In genomic region chr7:43693687-43694398, GRCh38 we compare ENCODE assay signal across 12 cellular contexts. TPM values are rescaled to one million over a fixed set of nuclear protein-coding genes. Genes with fewer than 3 reads are reported as not detected.
DNase-seq lines count a peak whose midpoint lies in the region; ATAC-seq, FAIRE-seq and TF ChIP-seq lines count a peak whose summit lies in the region.
"Had no signal": no experiment of that assay in that cellular context is flagged by ENCODE, and none has a peak within 500 bp of the region (broad histone marks: within the 10 kb centered on the region; RNA-seq: fewer than 3 reads in every experiment).

No MANE protein-coding gene starts in this region.

- BruUV-seq in HCT116 (replicated peaks; lab: Mats Ljungman, UMichigan): no TSS peak

- no peaks in the 10 kb centered on the region for H3K27me3 Mint-ChIP-seq in nephron progenitor cell (ENCODE audit: low read depth, poor library complexity)

- ATAC-seq in HCT116 (peak; percentile 87), HG03108 (IDR thresholded peaks at IDR 0.05; ENCODE audit: unreplicated experiment) (no peak), HG02973 (IDR thresholded peaks at IDR 0.05; ENCODE audit: unreplicated experiment) (no peak)

- CTCF ChIA-PET in HCT116 (lab: Charles Lee): interaction anchor here (1.5 kb wide), 1 partner anchor 111 kb away, joined by 11 read pairs; the partner anchor contains the start of gene STK17A

- no peaks in the 10 kb centered on the region for H3K27me3 ChIP-seq in HCT116 (ENCODE audit: insufficient read depth, low read length)
- H3K27me3 ChIP-seq in small intestine (ENCODE audit: control insufficient read depth in 2 of 2, insufficient read depth in 2 of 2, low read length in 2 of 2): no peaks in the 10 kb centered on the region
- H3K27me3 ChIP-seq: cardiac muscle cell, transverse colon had no signal

- 92 to 98% (median 94%) methylated on average over 4 of the region's 4 CpGs for WGBS in small intestine, 3 donors

- H2AFZ ChIP-seq in HCT116 (ENCODE audit: low read depth, low read length, poor library complexity, severe bottlenecking): no peak overlapping the region

- FAIRE-seq in small intestine (lab: Jason Lieb, UNC): no peak
- FAIRE-seq: GM19239 had no signal

- intact Hi-C loops in HCT116 (cut with micrococcal nuclease): no loop called here

- H3K36me3 ChIP-seq in HCT116 (ENCODE audit: control insufficient read depth in 1 of 2, insufficient read depth in 2 of 2, low read length in 2 of 2) (no peaks in the 10 kb centered on the region), small intestine (ENCODE audit: control insufficient read depth in 2 of 2, insufficient read depth in 2 of 2, low read length in 2 of 2) (no peaks in the 10 kb centered on the region)
- H3K36me3 ChIP-seq: cardiac muscle cell, transverse colon had no signal

- H3K4me1 ChIP-seq in HCT116 (ENCODE audit: control insufficient read depth in 1 of 2, insufficient read depth in 2 of 2, low read length in 2 of 2) (peaks cover 28 to 49% of the 10 kb centered on the region in 2 experiments), small intestine (ENCODE audit: control insufficient read depth in 2 of 2, insufficient read depth in 1 of 2, low read depth in 1 of 2, low read length in 1 of 2) (peaks cover 3% of the 10 kb centered on the region in 2 donors)

- H3K27ac ChIP-seq in HCT116 (ENCODE audit: low read depth, low read length): peak overlapping the region; percentile 47; the same call in 1 of the 2 replicates
- H3K27ac ChIP-seq in small intestine (ENCODE audit: low read depth in 1 of 2, low read length in 1 of 2): no peak overlapping the region
- H3K27ac ChIP-seq: cardiac muscle cell, transverse colon had no signal

- DNase-seq in HCT116 (ENCODE audit: low read depth, low spot score): peak; percentile 32
- peak; percentile 76 to 84 for DNase-seq in foreskin fibroblast
- DNase-seq in small intestine: peak; percentile 28
- DNase-seq in SKM-1 treated with dmso at 0.1 percent for 144 hours (lab: John Stamatoyannopoulos, UW; ENCODE audit: unreplicated experiment): no peak
- no peak for DNase-seq in nephron progenitor cell
- DNase-seq: NCI-H187, transverse colon had no signal

- 0 out of 2 replicates have a peak, but pooled peaks have one; percentile 4 for TF ChIP-seq RAD21 in HCT116 (IDR thresholded peaks at IDR 0.05; ENCODE audit: low read depth)

- peak overlapping the region; percentile 66 for H3K4me2 ChIP-seq in HCT116 (ENCODE audit: low read length)

- POLR2A ChIA-PET in HCT116 (lab: Charles Lee): interaction anchor here (1.2 to 1.4 kb wide), 2 partner anchors 36 to 111 kb away, joined by 4 to 15 read pairs; partner anchors contain the start of genes COA1 and STK17A

- peaks cover 5% of the 10 kb centered on the region; the same call in 1 of the 2 replicates for H4K20me1 ChIP-seq in HCT116 (ENCODE audit: insufficient read depth)

- H3K79me2 ChIP-seq in HCT116 (ENCODE audit: insufficient read depth, low read length): peaks cover 98% of the 10 kb centered on the region

- H3K27ac Mint-ChIP-seq in nephron progenitor cell: no peak overlapping the region

- H3K9me2 ChIP-seq in HCT116 (ENCODE audit: insufficient read depth): no peaks in the 10 kb centered on the region

- H3K4me3 Mint-ChIP-seq in nephron progenitor cell: no peak overlapping the region

- RAD21 ChIA-PET in HCT116 (lab: Charles Lee; ENCODE audit: low non-redundant PET in 1 of 2, low total read pairs in 2 of 2, uncharacterized antibody in 2 of 2, unreplicated experiment in 2 of 2): interaction anchor here (1.1 to 1.9 kb wide), 2 partner anchors 111 kb away, joined by 5 to 8 read pairs; partner anchors contain the start of gene STK17A (in 2 of the 2)

- no peak for TF ChIP-seq POLR2A in HCT116 (IDR thresholded peaks at IDR 0.05; ENCODE audit: borderline replicate concordance, extremely low read depth, insufficient read depth, insufficient read length)

- H3K36me3 Mint-ChIP-seq in nephron progenitor cell (ENCODE audit: low read depth): peaks cover 19% of the 10 kb centered on the region

- peak overlapping the region in 1 of 2 experiments; percentile 38; a peak in 2 of 4 replicates for H3K4me3 ChIP-seq in HCT116 (replicated peaks in 1 of 2; ENCODE audit: low read depth in 1 of 2, low read length in 2 of 2)
- H3K4me3 ChIP-seq in WI38 (ENCODE audit: low read depth, low read length): 0 out of 2 replicates have a peak overlapping the region, but pooled peaks have one; percentile 1
- H3K4me3 ChIP-seq in foreskin fibroblast (ENCODE audit: low read depth in 1 of 2, low read length in 2 of 2): no peak overlapping the region
- no peak overlapping the region for H3K4me3 ChIP-seq in small intestine (ENCODE audit: low read depth in 1 of 2, low read length in 2 of 2)
- H3K4me3 ChIP-seq: cardiac muscle cell, transverse colon had no signal

- H3K9me3 Mint-ChIP-seq in nephron progenitor cell: peaks cover 18% of the 10 kb centered on the region

- H3K4me1 Mint-ChIP-seq in nephron progenitor cell: no peaks in the 10 kb centered on the region

- TF ChIP-seq CTCF in HCT116 (IDR thresholded peaks at IDR 0.05 in 2 of 3, conservative IDR thresholded peaks at IDR 0.05 in 1 of 3; ENCODE audit: borderline replicate concordance in 1 of 3, insufficient read depth in 1 of 3, low read depth in 2 of 3, low read length in 2 of 3) (no peak), WI38 (IDR thresholded peaks at IDR 0.05; ENCODE audit: low read depth, low read length) (no peak), foreskin fibroblast (IDR thresholded peaks at IDR 0.05; ENCODE audit: low read depth, low read length) (no peak), nephron progenitor cell (IDR thresholded peaks at IDR 0.05) (no peak)

- H3K9me3 ChIP-seq in HCT116 (ENCODE audit: control insufficient read depth in 1 of 2, insufficient read depth in 1 of 2, low read depth in 1 of 2, low read length in 2 of 2): no peaks in the 10 kb centered on the region
- H3K9me3 ChIP-seq in small intestine (ENCODE audit: control insufficient read depth, low read depth): no peaks in the 10 kb centered on the region
- H3K9me3 ChIP-seq: transverse colon had no signal

- peak overlapping the region; percentile 16; the same call in 1 of the 2 replicates for H3K9ac ChIP-seq in HCT116 (ENCODE audit: low read length)

TF ChIP-seq in HCT116, 20 proteins besides CTCF, POLR2A, EP300 and RAD21 (continues in another document):
- TF ChIP-seq ZNF274 (IDR thresholded peaks at IDR 0.05; ENCODE audit: low read depth, low read length): no peak
- peak; percentile 58 for TF ChIP-seq TCF7L2 (IDR thresholded peaks at IDR 0.05; ENCODE audit: borderline replicate concordance, extremely low read depth, insufficient read depth, insufficient read length)
- peak; percentile 32; the same call in 1 of the 2 replicates for TF ChIP-seq SP1 (IDR thresholded peaks at IDR 0.05; ENCODE audit: low read depth)
- no peak for TF ChIP-seq CEBPB (IDR thresholded peaks at IDR 0.05; ENCODE audit: low read depth)
- TF ChIP-seq FOSL1 (IDR thresholded peaks at IDR 0.05; ENCODE audit: low read depth): peak; percentile 60
- no peak for TF ChIP-seq SIN3A (IDR thresholded peaks at IDR 0.05; ENCODE audit: low read depth)
- TF ChIP-seq SRF (IDR thresholded peaks at IDR 0.05; ENCODE audit: low read depth): no peak
- TF ChIP-seq MAX (IDR thresholded peaks at IDR 0.05): 0 out of 2 replicates have a peak, but pooled peaks have one; percentile 9
- TF ChIP-seq CBX3 (IDR thresholded peaks at IDR 0.05; ENCODE audit: low read depth): no peak
- no peak for TF ChIP-seq POLR2AphosphoS5 (IDR thresholded peaks at IDR 0.05; ENCODE audit: low read depth, low read length)
- no peak for TF ChIP-seq YY1 (IDR thresholded peaks at IDR 0.05; ENCODE audit: extremely low read depth, insufficient replicate concordance, low read depth, low read length)
- no peak for TF ChIP-seq ELF1 (IDR thresholded peaks at IDR 0.05; ENCODE audit: borderline replicate concordance, low read depth)
- TF ChIP-seq JUND (IDR thresholded peaks at IDR 0.05): peak; percentile 45; the same call in 1 of the 2 replicates
- TF ChIP-seq ZBTB33 (IDR thresholded peaks at IDR 0.05; ENCODE audit: extremely low read depth, insufficient replicate concordance, low read length): no peak
- TF ChIP-seq EGR1 (IDR thresholded peaks at IDR 0.05; ENCODE audit: low read depth): no peak
- TF ChIP-seq EZH2phosphoT487 (IDR thresholded peaks at IDR 0.05; ENCODE audit: borderline replicate concordance): no peak

RNA-seq across cellular contexts. Expression of gene COA1, which starts 35.5 kb away (rescaled TPM):
- total RNA-seq in HCT116 (2021; ENCODE audit: unreplicated experiment): 78.5 TPM
- polyA plus RNA-seq in HCT116 (2012): 39.5 and 52.2 TPM in 2 replicates
- polyA plus RNA-seq in small intestine: 10 to 100 TPM; 30.5 to 35.1 (median 30.6) TPM

Comparison
In these comparisons a context has a peak if more than half of its experiments do, and no peak if none do; other contexts are left out.
1. DNase-seq: peak in HCT116 (single experiment), foreskin fibroblast (2 of 2) and small intestine (single experiment); none in SKM-1 treated with dmso at 0.1 percent for 144 hours (single experiment) and nephron progenitor cell (single experiment).